ENCODE assay signal across 20 cellular contexts in genomic region chr2:241441492-241441891, GRCh38.
DNase-seq lines count a peak whose midpoint lies in the region; ATAC-seq, FAIRE-seq and TF ChIP-seq lines count a peak whose summit lies in the region.
"Had no signal": no experiment of that assay in that cellular context is flagged by ENCODE, and none has a peak within 500 bp of the region (broad histone marks: within the 10 kb centered on the region; RNA-seq: fewer than 3 reads in every experiment).

No MANE protein-coding gene starts in this region.

- H2BK120ac ChIP-seq in neuronal stem cell (ENCODE audit: low read depth, low read length) = peak overlapping the region; percentile 58

- H3K27ac ChIP-seq in GM12878 (ENCODE audit: control insufficient read depth, insufficient read depth) (no peak overlapping the region), neuronal stem cell (replicated peaks; ENCODE audit: low read length) (no peak overlapping the region)
- H3K27ac ChIP-seq: A549, C4-2B, HL-60 had no signal

- TF ChIP-seq RAD21 in GM12878 (IDR thresholded peaks at IDR 0.05; ENCODE audit: insufficient read depth, low read depth, low read length) = no peak

- CTCF ChIA-PET in GM12878 (lab: Yijun Ruan, JAX) = no interaction called here

- peaks cover 23% of the 10 kb centered on the region for H3K4me1 ChIP-seq in GM12878 (ENCODE audit: control insufficient read depth, insufficient read depth, low read length)
- peaks cover 0 to 1% of the 10 kb centered on the region in 2 donors for H3K4me1 ChIP-seq in neuronal stem cell (ENCODE audit: control insufficient read depth in 2 of 2, insufficient read depth in 1 of 2, low read depth in 1 of 2, low read length in 2 of 2)
- H3K4me1 ChIP-seq: A549, Caco-2 had no signal

- H2BK5ac ChIP-seq in neuronal stem cell (ENCODE audit: low read length) = peak overlapping the region; percentile 80

- H3K4me3 ChIP-seq in GM12878 = no peak overlapping the region
- peak overlapping the region in 1 of 2 donors; percentile 45 for H3K4me3 ChIP-seq in neuronal stem cell (ENCODE audit: low read length in 2 of 2)
- H3K4me3 ChIP-seq: A549, GM23338 had no signal

- no peak overlapping the region for H4K91ac ChIP-seq in neuronal stem cell (ENCODE audit: low read depth, low read length, poor library complexity)

- no peak overlapping the region for H3K18ac ChIP-seq in neuronal stem cell (ENCODE audit: low read length)

- peak; percentile 60 for DNase-seq in GM13977 (ENCODE audit: low spot score)
- no peak for DNase-seq in GM12878 (ENCODE audit: low read depth, low spot score)
- no peak for DNase-seq in neuronal stem cell (ENCODE audit: low spot score)
- DNase-seq in islet precursor cell = no peak
- no peak for DNase-seq in NCI-H1436 treated with DMSO at 0.1 percent for 48 hours (lab: John Stamatoyannopoulos, UW)
- DNase-seq in medulla oblongata (ENCODE audit: extremely low spot score) = no peak
- DNase-seq: AML-193; Caco-2; CD4-positive, alpha-beta T cell; HCEC 1CT had no signal

- POLR2A ChIA-PET in GM12878 (lab: Charles Lee) = no interaction called here

- no peak for TF ChIP-seq EP300 in GM12878 (IDR thresholded peaks at IDR 0.05; ENCODE audit: borderline replicate concordance in 1 of 2, control insufficient read depth in 1 of 2, low read depth in 2 of 2, low read length in 2 of 2)

- H3K9ac ChIP-seq in GM12878 (ENCODE audit: control insufficient read depth, insufficient read depth, low read length) = no peak overlapping the region
- H3K9ac ChIP-seq in neuronal stem cell (ENCODE audit: low read depth, low read length, poor library complexity) = no peak overlapping the region

- H3K9me3 ChIP-seq in GM12878 (replicated peaks; ENCODE audit: control insufficient read depth, insufficient read depth, low read length) (no peaks in the 10 kb centered on the region), neuronal stem cell (replicated peaks in 1 of 2; ENCODE audit: control insufficient read depth in 2 of 2, insufficient read depth in 1 of 2, low read depth in 1 of 2, low read length in 2 of 2) (no peaks in the 10 kb centered on the region)
- H3K9me3 ChIP-seq: A549, Caco-2 had no signal

- no peak overlapping the region for H2AK5ac ChIP-seq in neuronal stem cell (ENCODE audit: low read depth, low read length)

- H3K14ac ChIP-seq in neuronal stem cell (ENCODE audit: low read length) = no peak overlapping the region

- WGBS in GM12878 (ENCODE audit: insufficient coverage, insufficient replicate concordance, low lambda C conversion rate, missing lambda C conversion rate) = 16% methylated on average over 14 of the region's 14 CpGs
- WGBS in neuronal stem cell (ENCODE audit: extremely low coverage in 2 of 2, insufficient read length in 2 of 2, insufficient replicate concordance in 1 of 2), 2 donors = no CpG with 5 or more reads among the region's 14 CpGs

- TF ChIP-seq CTCF in GM13977 (IDR thresholded peaks at IDR 0.05; ENCODE audit: extremely low read depth, insufficient read depth, missing control alignments) (no peak), GM12878 (IDR thresholded peaks at IDR 0.05 in 2 of 3, conservative IDR thresholded peaks at IDR 0.05 in 1 of 3; ENCODE audit: control insufficient read depth in 2 of 3, extremely low read depth in 1 of 3, insufficient read depth in 1 of 3, low read depth in 3 of 3, low read length in 3 of 3) (no peak)

- no peak for FAIRE-seq in GM12878 (lab: Jason Lieb, UNC)
- FAIRE-seq: A549, D721Med, G401.6, GM12891, GM18507, H54 had no signal

- H3K36me3 ChIP-seq in GM12878 (ENCODE audit: control insufficient read depth in 2 of 2, insufficient read depth in 2 of 2, low read length in 1 of 2) = peaks cover 3 to 12% of the 10 kb centered on the region in 2 experiments; a peak in 3 of 4 replicates
- H3K36me3 ChIP-seq in neuronal stem cell (replicated peaks in 1 of 2; ENCODE audit: control insufficient read depth in 2 of 2, insufficient read depth in 2 of 2, low read length in 2 of 2) = peaks cover 14 to 84% of the 10 kb centered on the region in 2 donors

- no peak overlapping the region for H3K4ac ChIP-seq in neuronal stem cell (ENCODE audit: low read length)

- SMC1A ChIA-PET in GM12878 (lab: Charles Lee; ENCODE audit: uncharacterized antibody, unreplicated experiment) = no interaction called here

- no peaks in the 10 kb centered on the region for H3K79me2 ChIP-seq in GM12878 (ENCODE audit: control insufficient read depth, insufficient read depth, low read length)

- no peak overlapping the region for H2BK15ac ChIP-seq in neuronal stem cell (ENCODE audit: low read length)

- no TSS peak for BruUV-seq in GM12878 (replicated peaks; lab: Mats Ljungman, UMichigan)

- peaks cover 7% of the 10 kb centered on the region for H4K20me1 ChIP-seq in GM12878 (ENCODE audit: control insufficient read depth, insufficient read depth)

- H3K79me1 ChIP-seq in neuronal stem cell (ENCODE audit: low read depth, low read length) = no peaks in the 10 kb centered on the region

- TF ChIP-seq POLR2A in GM12878 (IDR thresholded peaks at IDR 0.05; ENCODE audit: low read depth, low read length) = no peak

- H2BK12ac ChIP-seq in neuronal stem cell (ENCODE audit: low read length) = no peak overlapping the region

- no peak overlapping the region for H4K8ac ChIP-seq in neuronal stem cell (ENCODE audit: low read depth, low read length)

- RAD21 ChIA-PET in GM12878 (lab: Charles Lee; ENCODE audit: unreplicated experiment) = no interaction called here

- H3K23ac ChIP-seq in neuronal stem cell (ENCODE audit: low read depth, low read length, poor library complexity) = no peak overlapping the region

- H2AFZ ChIP-seq in GM12878 (ENCODE audit: control insufficient read depth, low read depth, low read length) (no peak overlapping the region), neuronal stem cell (ENCODE audit: low read length) (no peak overlapping the region)
- H2AFZ ChIP-seq: GM23338 had no signal

- intact Hi-C loops in GM12878 (cut with micrococcal nuclease; ENCODE audit: unreplicated experiment) = no loop called here

- H3K27me3 ChIP-seq in GM12878 (replicated peaks in 1 of 2; ENCODE audit: control insufficient read depth in 2 of 2, insufficient read depth in 2 of 2, low read length in 1 of 2) = no peaks in the 10 kb centered on the region
- H3K27me3 ChIP-seq in neuronal stem cell (ENCODE audit: control insufficient read depth in 3 of 3, insufficient read depth in 3 of 3, low read depth in 1 of 3, low read length in 3 of 3) = no peaks in the 10 kb centered on the region

- ATAC-seq in GM12878 (no peak), HG02588 (IDR thresholded peaks at IDR 0.05; ENCODE audit: unreplicated experiment) (no peak)
- ATAC-seq: A549, GM23338 had no signal

- H3K4me2 ChIP-seq in GM12878 (ENCODE audit: control insufficient read depth, insufficient read depth) (no peak overlapping the region), neuronal stem cell (ENCODE audit: insufficient read depth, low read length, poor library complexity, severe bottlenecking) (no peak overlapping the region)
- H3K4me2 ChIP-seq: A549, GM23338 had no signal

- in situ Hi-C loops in GM13977 (cut with MboI; ENCODE audit: low pct_unique_long_range_greater_than_20kb, low sequenced_read_pairs, unreplicated experiment) = no loop called here
- in situ Hi-C loops in GM12878 (cut with MboI) = no loop called here

TF ChIP-seq in GM12878, 131 proteins besides CTCF, POLR2A, EP300 and RAD21 (continues in another document):
- TF ChIP-seq, protein P1, sequence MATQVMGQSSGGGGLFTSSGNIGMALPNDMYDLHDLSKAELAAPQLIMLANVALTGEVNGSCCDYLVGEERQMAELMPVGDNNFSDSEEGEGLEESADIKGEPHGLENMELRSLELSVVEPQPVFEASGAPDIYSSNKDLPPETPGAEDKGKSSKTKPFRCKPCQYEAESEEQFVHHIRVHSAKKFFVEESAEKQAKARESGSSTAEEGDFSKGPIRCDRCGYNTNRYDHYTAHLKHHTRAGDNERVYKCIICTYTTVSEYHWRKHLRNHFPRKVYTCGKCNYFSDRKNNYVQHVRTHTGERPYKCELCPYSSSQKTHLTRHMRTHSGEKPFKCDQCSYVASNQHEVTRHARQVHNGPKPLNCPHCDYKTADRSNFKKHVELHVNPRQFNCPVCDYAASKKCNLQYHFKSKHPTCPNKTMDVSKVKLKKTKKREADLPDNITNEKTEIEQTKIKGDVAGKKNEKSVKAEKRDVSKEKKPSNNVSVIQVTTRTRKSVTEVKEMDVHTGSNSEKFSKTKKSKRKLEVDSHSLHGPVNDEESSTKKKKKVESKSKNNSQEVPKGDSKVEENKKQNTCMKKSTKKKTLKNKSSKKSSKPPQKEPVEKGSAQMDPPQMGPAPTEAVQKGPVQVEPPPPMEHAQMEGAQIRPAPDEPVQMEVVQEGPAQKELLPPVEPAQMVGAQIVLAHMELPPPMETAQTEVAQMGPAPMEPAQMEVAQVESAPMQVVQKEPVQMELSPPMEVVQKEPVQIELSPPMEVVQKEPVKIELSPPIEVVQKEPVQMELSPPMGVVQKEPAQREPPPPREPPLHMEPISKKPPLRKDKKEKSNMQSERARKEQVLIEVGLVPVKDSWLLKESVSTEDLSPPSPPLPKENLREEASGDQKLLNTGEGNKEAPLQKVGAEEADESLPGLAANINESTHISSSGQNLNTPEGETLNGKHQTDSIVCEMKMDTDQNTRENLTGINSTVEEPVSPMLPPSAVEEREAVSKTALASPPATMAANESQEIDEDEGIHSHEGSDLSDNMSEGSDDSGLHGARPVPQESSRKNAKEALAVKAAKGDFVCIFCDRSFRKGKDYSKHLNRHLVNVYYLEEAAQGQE (IDR thresholded peaks at IDR 0.05; ENCODE audit: low read depth, low read length) = no peak
- TF ChIP-seq NR2F1 (conservative IDR thresholded peaks at IDR 0.05) = no peak
- TF ChIP-seq, protein P2, sequence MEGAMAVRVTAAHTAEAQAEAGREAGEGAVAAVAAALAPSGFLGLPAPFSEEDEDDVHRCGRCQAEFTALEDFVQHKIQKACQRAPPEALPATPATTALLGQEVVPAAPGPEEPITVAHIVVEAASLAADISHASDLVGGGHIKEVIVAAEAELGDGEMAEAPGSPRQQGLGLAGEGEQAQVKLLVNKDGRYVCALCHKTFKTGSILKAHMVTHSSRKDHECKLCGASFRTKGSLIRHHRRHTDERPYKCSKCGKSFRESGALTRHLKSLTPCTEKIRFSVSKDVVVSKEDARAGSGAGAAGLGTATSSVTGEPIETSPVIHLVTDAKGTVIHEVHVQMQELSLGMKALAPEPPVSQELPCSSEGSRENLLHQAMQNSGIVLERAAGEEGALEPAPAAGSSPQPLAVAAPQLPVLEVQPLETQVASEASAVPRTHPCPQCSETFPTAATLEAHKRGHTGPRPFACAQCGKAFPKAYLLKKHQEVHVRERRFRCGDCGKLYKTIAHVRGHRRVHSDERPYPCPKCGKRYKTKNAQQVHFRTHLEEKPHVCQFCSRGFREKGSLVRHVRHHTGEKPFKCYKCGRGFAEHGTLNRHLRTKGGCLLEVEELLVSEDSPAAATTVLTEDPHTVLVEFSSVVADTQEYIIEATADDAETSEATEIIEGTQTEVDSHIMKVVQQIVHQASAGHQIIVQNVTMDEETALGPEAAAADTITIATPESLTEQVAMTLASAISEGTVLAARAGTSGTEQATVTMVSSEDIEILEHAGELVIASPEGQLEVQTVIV (IDR thresholded peaks at IDR 0.05; ENCODE audit: borderline replicate concordance, partially characterized antibody) = no peak
- TF ChIP-seq NFIC (IDR thresholded peaks at IDR 0.05; ENCODE audit: low read depth, low read length) = 0 out of 2 replicates have a peak, but pooled peaks have one; percentile 18
- TF ChIP-seq POU2F2 (IDR thresholded peaks at IDR 0.05; ENCODE audit: borderline replicate concordance, low read depth, low read length) = no peak
